In genomic region chr5:119470851-119471451, GRCh38 we compare ENCODE assay signal across 9 cellular contexts. TPM values are rescaled to one million over a fixed set of nuclear protein-coding genes. Genes with fewer than 3 reads are reported as not detected.
A peak's percentile ranks its signal among the peaks of the same experiment; 100 is the strongest.
DNase-seq lines count a peak whose midpoint lies in the region; ATAC-seq and TF ChIP-seq lines count a peak whose summit lies in the region.
"Had no signal": no experiment of that assay in that cellular context is flagged by ENCODE, and none has a peak within 500 bp of the region (broad histone marks: within the 10 kb centered on the region; RNA-seq: fewer than 3 reads in every experiment).

No MANE protein-coding gene starts in this region.

- TF ChIP-seq CTCF in GM13976 (IDR thresholded peaks at IDR 0.05; ENCODE audit: borderline replicate concordance, control extremely low read depth, extremely low read depth, insufficient read depth, missing control alignments) (peak; percentile 46), esophagus squamous epithelium (IDR thresholded peaks at IDR 0.05) (peak; percentile 15 to 55 (median 30)), retinal pigment epithelial cell (conservative IDR thresholded peaks at IDR 0.05; ENCODE audit: low read depth, low read length) (peak; percentile 76)

- intact Hi-C loops in esophagus squamous epithelium (cut with DNase I), result no loop called here
- intact Hi-C loops in activated T-helper 1 cell treated with anti-CD3 and anti-CD28 coated beads, Interleukin-12 subunit alpha, Interleukin-12 subunit beta, Interleukin-2, Interleukin-4 antibody, amounts not matched to agents 30 ng/mL and 10 ng/mL and 1 ng/mL, durations not matched to agents 14 hours and 24 hours and 36 hours (cut with micrococcal nuclease), result loop anchor here (1.0 to 2.0 kb wide), 2 partner anchors 273 to 988 kb away; no protein-coding TSS in a partner anchor

- peaks cover 14% of the 10 kb centered on the region for H3K36me3 Mint-ChIP-seq in activated T-helper 1 cell treated with anti-CD3 and anti-CD28 coated beads, Interleukin-12 subunit alpha, Interleukin-12 subunit beta, Interleukin-2, Interleukin-4 antibody, amounts not matched to agents 30 ng/mL and 10 ng/mL and 1 ng/mL, durations not matched to agents 14 hours and 24 hours and 36 hours (ENCODE audit: low read depth)

- no peak overlapping the region for H3K27ac Mint-ChIP-seq in activated T-helper 1 cell treated with anti-CD3 and anti-CD28 coated beads, Interleukin-12 subunit alpha, Interleukin-12 subunit beta, Interleukin-2, Interleukin-4 antibody, amounts not matched to agents 30 ng/mL and 10 ng/mL and 1 ng/mL, durations not matched to agents 14 hours and 24 hours and 36 hours

- H3K36me3 ChIP-seq in esophagus squamous epithelium, result peaks cover 3 to 60% (median 12%) of the 10 kb centered on the region in 3 donors
- H3K36me3 ChIP-seq: SJSA1 had no signal

- H3K4me1 Mint-ChIP-seq in activated T-helper 1 cell treated with anti-CD3 and anti-CD28 coated beads, Interleukin-12 subunit alpha, Interleukin-12 subunit beta, Interleukin-2, Interleukin-4 antibody, amounts not matched to agents 30 ng/mL and 10 ng/mL and 1 ng/mL, durations not matched to agents 14 hours and 24 hours and 36 hours (ENCODE audit: low read depth), result no peaks in the 10 kb centered on the region

- H3K27me3 Mint-ChIP-seq in activated T-helper 1 cell treated with anti-CD3 and anti-CD28 coated beads, Interleukin-12 subunit alpha, Interleukin-12 subunit beta, Interleukin-2, Interleukin-4 antibody, amounts not matched to agents 30 ng/mL and 10 ng/mL and 1 ng/mL, durations not matched to agents 14 hours and 24 hours and 36 hours (ENCODE audit: insufficient read depth), result no peaks in the 10 kb centered on the region

- DNase-seq in Ammon's horn (ENCODE audit: low spot score) (peak; percentile 38), GM13976 (ENCODE audit: low spot score) (peak; percentile 26), OCI-M1 (lab: John Stamatoyannopoulos, UW) (peak; percentile 33), esophagus squamous epithelium (lab: John Stamatoyannopoulos, UW) (no peak), retinal pigment epithelial cell (ENCODE audit: low read depth) (no peak)
- no peak for DNase-seq in activated T-helper 1 cell treated with anti-CD3 and anti-CD28 coated beads, Interleukin-12 subunit alpha, Interleukin-12 subunit beta, Interleukin-2, Interleukin-4 antibody, amounts not matched to agents 30 ng/mL and 10 ng/mL and 1 ng/mL, durations not matched to agents 14 hours and 24 hours and 36 hours (ENCODE audit: low spot score)

- no peaks in the 10 kb centered on the region for H3K4me1 ChIP-seq in esophagus squamous epithelium
- H3K4me1 ChIP-seq: SJSA1 had no signal

- no peaks in the 10 kb centered on the region for H3K27me3 ChIP-seq in esophagus squamous epithelium
- H3K27me3 ChIP-seq: SJSA1 had no signal

- H3K4me3 ChIP-seq in esophagus squamous epithelium (no peak overlapping the region), retinal pigment epithelial cell (ENCODE audit: low read length) (no peak overlapping the region)
- H3K4me3 ChIP-seq: SJSA1 had no signal

- peaks cover 0 to 22% (median 16%) of the 10 kb centered on the region in 3 donors for H3K9me3 ChIP-seq in esophagus squamous epithelium

- 57 to 58% methylated on average over 3 of the region's 3 CpGs for WGBS in esophagus squamous epithelium, 2 donors

- peak; percentile 31 for ATAC-seq in HG02870 (IDR thresholded peaks at IDR 0.05; ENCODE audit: unreplicated experiment)
- ATAC-seq in GM21367 (IDR thresholded peaks at IDR 0.05; ENCODE audit: unreplicated experiment), result no peak

- no peak for TF ChIP-seq POLR2A in esophagus squamous epithelium (IDR thresholded peaks at IDR 0.05)

- H3K27ac ChIP-seq in esophagus squamous epithelium, result no peak overlapping the region
- H3K27ac ChIP-seq: SJSA1 had no signal

- peaks cover 26% of the 10 kb centered on the region for H3K9me3 Mint-ChIP-seq in activated T-helper 1 cell treated with anti-CD3 and anti-CD28 coated beads, Interleukin-12 subunit alpha, Interleukin-12 subunit beta, Interleukin-2, Interleukin-4 antibody, amounts not matched to agents 30 ng/mL and 10 ng/mL and 1 ng/mL, durations not matched to agents 14 hours and 24 hours and 36 hours

- H3K4me3 Mint-ChIP-seq in activated T-helper 1 cell treated with anti-CD3 and anti-CD28 coated beads, Interleukin-12 subunit alpha, Interleukin-12 subunit beta, Interleukin-2, Interleukin-4 antibody, amounts not matched to agents 30 ng/mL and 10 ng/mL and 1 ng/mL, durations not matched to agents 14 hours and 24 hours and 36 hours, result no peak overlapping the region

- in situ Hi-C loops in GM13976 (cut with MboI; ENCODE audit: low sequenced_read_pairs, unreplicated experiment), result loop anchor here (25.0 kb wide), 1 partner anchor 991 kb away; the partner anchor contains the start of gene PRR16

RNA-seq across cellular contexts. Expression of gene HSD17B4, which starts 18.7 kb away (rescaled TPM):
- 100 to 1,000 TPM; 108 to 216 (median 141) TPM for total RNA-seq in esophagus squamous epithelium
- total RNA-seq in activated T-helper 1 cell treated with anti-CD3 and anti-CD28 coated beads, Interleukin-12 subunit alpha, Interleukin-12 subunit beta, Interleukin-2, Interleukin-4 antibody, amounts not matched to agents 30 ng/mL and 10 ng/mL and 1 ng/mL, durations not matched to agents 14 hours and 24 hours and 36 hours, result 65.6 and 78.2 TPM in 2 replicates

Comparison
In these comparisons a context has a peak if more than half of its experiments do, and no peak if none do; other contexts are left out.
1. DNase-seq: peak in Ammon's horn (single experiment), GM13976 (single experiment) and OCI-M1 (single experiment); none in esophagus squamous epithelium (single experiment), retinal pigment epithelial cell (single experiment) and activated T-helper 1 cell treated with anti-CD3 and anti-CD28 coated beads, Interleukin-12 subunit alpha, Interleukin-12 subunit beta, Interleukin-2, Interleukin-4 antibody, amounts not matched to agents 30 ng/mL and 10 ng/mL and 1 ng/mL, durations not matched to agents 14 hours and 24 hours and 36 hours (single experiment).
2. Peak in every context shown above with its lines, with median percentiles within 50 percentile points of each other: CTCF ChIP-seq.